In genomic region chr2:23199115-23199918, GRCh38 we compare ENCODE assay signal across 8 cellular contexts.
A peak's percentile ranks its signal among the peaks of the same experiment; 100 is the strongest.
DNase-seq lines count a peak whose midpoint lies in the region; ATAC-seq and TF ChIP-seq lines count a peak whose summit lies in the region.

No MANE protein-coding gene starts in this region.

- peak; percentile 62 for ATAC-seq in GM18858 (IDR thresholded peaks at IDR 0.05; ENCODE audit: unreplicated experiment)
- no peak for ATAC-seq in GM18502 (IDR thresholded peaks at IDR 0.05; ENCODE audit: poor library complexity, unreplicated experiment)
- ATAC-seq in HG03045 (IDR thresholded peaks at IDR 0.05; ENCODE audit: unreplicated experiment): no peak

- no peak overlapping the region for H3K4me3 ChIP-seq in epithelial cell of proximal tubule (ENCODE audit: low read depth, low read length)

- TF ChIP-seq CTCF in AG09319 (IDR thresholded peaks at IDR 0.05; ENCODE audit: low read depth, low read length): peak; percentile 60
- peak; percentile 75 for TF ChIP-seq CTCF in epithelial cell of proximal tubule (conservative IDR thresholded peaks at IDR 0.05; ENCODE audit: low read depth, low read length)

- DNase-seq in AG09319 (ENCODE audit: extremely low read depth, low read depth): no peak
- DNase-seq in NCI-H2171 treated with DMSO at 0.1 percent for 48 hours (lab: John Stamatoyannopoulos, UW): peak; percentile 67
- no peak for DNase-seq in epithelial cell of proximal tubule (ENCODE audit: low read depth)
- DNase-seq in posterior cingulate gyrus: no peak
- DNase-seq in NK-92 treated with Interleukin-12 subunit alpha and Interleukin-12 subunit beta, amount 100 ng/mL, for 24 hours (lab: John Stamatoyannopoulos, UW): no peak

- intact Hi-C loops in posterior cingulate gyrus (cut with DNase I): no loop called here
